16 cellular contexts compared by ENCODE assay signal in the genomic region with DNA sequence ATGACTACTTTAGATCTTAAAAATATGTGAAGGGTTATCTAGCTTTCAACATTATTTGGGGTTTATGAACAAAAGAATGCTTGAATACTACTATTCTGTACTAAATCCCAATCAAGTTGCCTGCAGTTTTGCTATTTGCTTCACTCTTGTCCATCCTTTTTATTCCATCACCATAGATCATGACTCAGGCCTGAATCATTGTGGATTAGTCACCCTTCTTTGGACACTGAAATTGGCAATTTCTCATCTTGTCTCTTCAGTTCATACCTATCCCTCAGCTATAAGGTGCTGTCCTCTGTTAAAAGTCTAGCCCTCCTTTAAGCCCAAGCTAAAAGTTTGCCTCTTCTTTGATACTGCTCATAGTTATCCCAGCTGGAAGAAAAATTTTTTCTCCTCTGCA.
DNase-seq lines count a peak whose midpoint lies in the region; ATAC-seq and TF ChIP-seq lines count a peak whose summit lies in the region.
"Had no signal": no experiment of that assay in that cellular context is flagged by ENCODE, and none has a peak within 500 bp of the region (broad histone marks: within the 10 kb centered on the region; RNA-seq: fewer than 3 reads in every experiment).

No MANE protein-coding gene starts in this region.

- no peak for TF ChIP-seq CTCF in astrocyte of the spinal cord (IDR thresholded peaks at IDR 0.05; ENCODE audit: low read depth, low read length)

- no peak overlapping the region for H3K27ac Mint-ChIP-seq in naive thymus-derived CD8-positive, alpha-beta T cell
- H3K27ac Mint-ChIP-seq: B cell; T-helper 1 cell treated with Interleukin-12 subunit alpha and Interleukin-12 subunit beta and Interleukin-4 antibody, amounts not matched to agents 30 μg/mL and 1 μg/mL, for 36 hours had no signal

- H3K27me3 Mint-ChIP-seq in naive thymus-derived CD8-positive, alpha-beta T cell: no peaks in the 10 kb centered on the region
- H3K27me3 Mint-ChIP-seq: B cell, brain had no signal

- in situ Hi-C loops in astrocyte of the spinal cord (cut with HindIII; ENCODE audit: low sequenced_read_pairs): no loop called here

- H3K4me1 Mint-ChIP-seq in naive thymus-derived CD8-positive, alpha-beta T cell: no peaks in the 10 kb centered on the region
- H3K4me1 Mint-ChIP-seq: B cell had no signal

- H3K9me3 Mint-ChIP-seq in naive thymus-derived CD8-positive, alpha-beta T cell: peaks cover 0 to 3% (median 0%) of the 10 kb centered on the region in 9 donors
- H3K9me3 Mint-ChIP-seq: T-helper 1 cell treated with Interleukin-12 subunit alpha and Interleukin-12 subunit beta and Interleukin-4 antibody, amounts not matched to agents 30 μg/mL and 1 μg/mL, for 36 hours had no signal

- peak; percentile 18 for DNase-seq in AG08396 (ENCODE audit: low spot score)
- DNase-seq in LHCN-M2 (ENCODE audit: low read depth): peak; percentile 86
- peak; percentile 77 for DNase-seq in astrocyte of the spinal cord (ENCODE audit: low read depth, low spot score)
- peak; percentile 11 for DNase-seq in hepatic stellate cell (ENCODE audit: low spot score)
- DNase-seq in naive thymus-derived CD8-positive, alpha-beta T cell: no peak
- DNase-seq in central memory CD4-positive, alpha-beta T cell: no peak
- DNase-seq: activated CD4-positive, alpha-beta T cell treated with anti-CD3 and anti-CD28 coated beads for 4 hours; DND-41; mesendoderm; stimulated activated CD8-positive, alpha-beta memory T cell treated with anti-CD3 and anti-CD28 coated beads, Interleukin-4, amount 100 ng/mL, for 48 hours; upper lobe of left lung had no signal

- POLR2A ChIA-PET in naive thymus-derived CD8-positive, alpha-beta T cell (lab: Charles Lee): no interaction called here

- no peak for ATAC-seq in naive thymus-derived CD8-positive, alpha-beta T cell
- ATAC-seq in HG02981 (IDR thresholded peaks at IDR 0.05; ENCODE audit: unreplicated experiment) (no peak), HG02678 (IDR thresholded peaks at IDR 0.05; ENCODE audit: unreplicated experiment) (no peak)

- no peak overlapping the region for H3K4me3 ChIP-seq in astrocyte of the spinal cord (ENCODE audit: low read depth, low read length)
- H3K4me3 ChIP-seq: upper lobe of left lung had no signal

- no peaks in the 10 kb centered on the region for H3K36me3 Mint-ChIP-seq in naive thymus-derived CD8-positive, alpha-beta T cell
- H3K36me3 Mint-ChIP-seq: brain had no signal

- H3K4me3 Mint-ChIP-seq in naive thymus-derived CD8-positive, alpha-beta T cell: no peak overlapping the region
- H3K4me3 Mint-ChIP-seq: B cell; brain; T-helper 1 cell treated with Interleukin-12 subunit alpha and Interleukin-12 subunit beta and Interleukin-4 antibody, amounts not matched to agents 30 μg/mL and 1 μg/mL, for 36 hours had no signal

Comparison
In these comparisons a context has a peak if more than half of its experiments do, and no peak if none do; other contexts are left out.
1. DNase-seq: peak in AG08396 (single experiment), LHCN-M2 (single experiment), astrocyte of the spinal cord (single experiment) and hepatic stellate cell (single experiment); none in naive thymus-derived CD8-positive, alpha-beta T cell (0 of 10) and central memory CD4-positive, alpha-beta T cell (single experiment).